ENCODE assay signal across 8 cellular contexts in the genomic region with DNA sequence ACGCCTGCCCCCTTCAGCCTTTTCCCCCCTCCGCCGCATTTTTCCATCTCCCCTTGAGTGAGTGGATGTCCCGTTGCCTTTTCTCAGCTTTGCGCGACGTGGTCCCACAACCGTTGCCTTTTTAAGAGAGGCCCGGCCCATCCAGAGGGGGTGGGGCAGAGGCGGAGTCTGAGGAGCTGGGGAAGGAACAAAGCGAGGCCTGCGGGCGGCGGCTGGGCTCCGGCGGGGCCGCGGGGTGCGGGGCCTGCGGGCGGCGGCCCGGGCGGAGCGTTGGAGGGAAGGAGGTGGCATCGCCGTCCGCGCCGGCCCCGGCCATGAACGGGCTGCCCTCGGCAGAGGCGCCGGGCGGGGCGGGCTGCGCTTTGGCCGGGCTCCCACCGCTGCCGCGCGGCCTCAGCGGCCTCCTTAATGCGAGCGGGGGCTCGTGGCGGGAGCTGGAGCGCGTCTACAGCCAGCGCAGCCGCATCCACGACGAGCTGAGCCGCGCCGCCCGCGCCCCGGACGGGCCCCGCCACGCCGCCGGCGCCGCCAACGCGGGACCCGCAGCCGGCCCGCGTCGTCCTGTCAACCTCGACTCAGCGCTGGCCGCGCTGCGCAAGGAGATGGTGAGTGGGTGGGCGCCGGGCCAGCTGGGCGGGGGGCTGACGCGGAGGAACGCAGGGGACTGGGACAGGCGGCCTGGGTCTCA. TPM values are rescaled to one million over a fixed set of nuclear protein-coding genes. Genes with fewer than 3 reads are reported as not detected.
DNase-seq lines count a peak whose midpoint lies in the region; ATAC-seq and TF ChIP-seq lines count a peak whose summit lies in the region.

A gene (plus strand): TSS at position 183 of the 688 bp plus-strand sequence. CDS start 132 bp downstream, at position 315.

- DNase-seq in Calu3 (peak; percentile 91), Kasumi-1 (lab: John Stamatoyannopoulos, UW) (peak; percentile 79 to 82), foreskin melanocyte (peak; percentile 72), stromal cell of bone marrow (ENCODE audit: low read depth) (peak; percentile 78)
- peak; percentile 94 for DNase-seq in activated naive CD4-positive, alpha-beta T cell treated with anti-CD3 and anti-CD28 coated beads for 36 hours

- peaks cover 13% of the 10 kb centered on the region for H3K36me3 ChIP-seq in neuron (ENCODE audit: insufficient read depth, low read length)

- H3K4me1 ChIP-seq in neuron (ENCODE audit: insufficient read depth, low read length), result peaks cover 51% of the 10 kb centered on the region

- H3K4me3 Mint-ChIP-seq in Calu3 (ENCODE audit: low read depth, unreplicated experiment), result peak within 1 kb of the TSS; percentile 79
- H3K4me3 Mint-ChIP-seq in activated naive CD4-positive, alpha-beta T cell treated with anti-CD3 and anti-CD28 coated beads for 36 hours, result peak within 1 kb of the TSS; percentile 87

- no peaks in the 10 kb centered on the region for H3K9me3 Mint-ChIP-seq in Calu3 (ENCODE audit: low read depth, unreplicated experiment)
- no peaks in the 10 kb centered on the region for H3K9me3 Mint-ChIP-seq in activated naive CD4-positive, alpha-beta T cell treated with anti-CD3 and anti-CD28 coated beads for 36 hours

- ATAC-seq in SK-N-SH treated with all-trans-retinoic acid at 6 μM for 48 hours (peak; percentile 13), GM18858 (IDR thresholded peaks at IDR 0.05; ENCODE audit: unreplicated experiment) (no peak)

- no TSS peak for BruUV-seq in Calu3 (replicated peaks; lab: Mats Ljungman, UMichigan)

- intact Hi-C loops in Calu3 (cut with micrococcal nuclease; ENCODE audit: unreplicated experiment), result no loop called here
- intact Hi-C loops in activated naive CD4-positive, alpha-beta T cell treated with anti-CD3 and anti-CD28 coated beads for 36 hours (cut with micrococcal nuclease), result loop anchor here (5.0 kb wide), 4 partner anchors 205 to 715 kb away; a partner anchor contains a TSS

- H2AFZ ChIP-seq in neuron (ENCODE audit: low read depth, low read length), result no peak within 1 kb of the TSS

- H3K9me3 ChIP-seq in neuron (ENCODE audit: low read length), result no peaks in the 10 kb centered on the region

- TF ChIP-seq CTCF in Calu3 (IDR thresholded peaks at IDR 0.05; ENCODE audit: unreplicated experiment), result peak; percentile 4

- H3K36me3 Mint-ChIP-seq in Calu3 (ENCODE audit: insufficient read depth, unreplicated experiment), result peaks cover 94% of the 10 kb centered on the region
- H3K36me3 Mint-ChIP-seq in activated naive CD4-positive, alpha-beta T cell treated with anti-CD3 and anti-CD28 coated beads for 36 hours (ENCODE audit: low read depth), result peaks cover 19% of the 10 kb centered on the region

- CTCF ChIA-PET in Calu3 (lab: Charles Lee), result interaction anchor here (0.6 to 4.0 kb wide), 9 partner anchors 12 to 77 kb away, joined by 3 to 39 read pairs (median 4); a partner anchor contains a TSS
- CTCF ChIA-PET in activated naive CD4-positive, alpha-beta T cell treated with anti-CD3 and anti-CD28 coated beads for 36 hours (lab: Charles Lee), result interaction anchor here (0.7 to 6.0 kb wide), 12 partner anchors 12 to 154 kb away, joined by 3 to 86 read pairs (median 5); a partner anchor contains a TSS

- peak within 1 kb of the TSS; percentile 88 for H3K27ac Mint-ChIP-seq in Calu3 (ENCODE audit: unreplicated experiment)
- H3K27ac Mint-ChIP-seq in activated naive CD4-positive, alpha-beta T cell treated with anti-CD3 and anti-CD28 coated beads for 36 hours, result peak within 1 kb of the TSS; percentile 91

- H3K4me3 ChIP-seq in neuron (ENCODE audit: low read length), result peak within 1 kb of the TSS; percentile 73

- no peaks in the 10 kb centered on the region for H3K27me3 ChIP-seq in neuron (ENCODE audit: insufficient read depth, low read length)

- no peaks in the 10 kb centered on the region for H3K27me3 Mint-ChIP-seq in Calu3 (ENCODE audit: unreplicated experiment)
- H3K27me3 Mint-ChIP-seq in activated naive CD4-positive, alpha-beta T cell treated with anti-CD3 and anti-CD28 coated beads for 36 hours (ENCODE audit: low read depth), result no peaks in the 10 kb centered on the region

- H3K4me1 Mint-ChIP-seq in Calu3 (ENCODE audit: low read depth, unreplicated experiment), result peaks cover 46% of the 10 kb centered on the region
- peaks cover 55% of the 10 kb centered on the region for H3K4me1 Mint-ChIP-seq in activated naive CD4-positive, alpha-beta T cell treated with anti-CD3 and anti-CD28 coated beads for 36 hours (ENCODE audit: low read depth)

TF ChIP-seq in SK-N-SH treated with all-trans-retinoic acid at 6 μM for 48 hours, 23 proteins besides CTCF, POLR2A, EP300 and RAD21:
- no peak for TF ChIP-seq ZNF565 (CRISPR knock-in tag; conservative IDR thresholded peaks at IDR 0.05; ENCODE audit: low read depth)
- TF ChIP-seq, protein P1, sequence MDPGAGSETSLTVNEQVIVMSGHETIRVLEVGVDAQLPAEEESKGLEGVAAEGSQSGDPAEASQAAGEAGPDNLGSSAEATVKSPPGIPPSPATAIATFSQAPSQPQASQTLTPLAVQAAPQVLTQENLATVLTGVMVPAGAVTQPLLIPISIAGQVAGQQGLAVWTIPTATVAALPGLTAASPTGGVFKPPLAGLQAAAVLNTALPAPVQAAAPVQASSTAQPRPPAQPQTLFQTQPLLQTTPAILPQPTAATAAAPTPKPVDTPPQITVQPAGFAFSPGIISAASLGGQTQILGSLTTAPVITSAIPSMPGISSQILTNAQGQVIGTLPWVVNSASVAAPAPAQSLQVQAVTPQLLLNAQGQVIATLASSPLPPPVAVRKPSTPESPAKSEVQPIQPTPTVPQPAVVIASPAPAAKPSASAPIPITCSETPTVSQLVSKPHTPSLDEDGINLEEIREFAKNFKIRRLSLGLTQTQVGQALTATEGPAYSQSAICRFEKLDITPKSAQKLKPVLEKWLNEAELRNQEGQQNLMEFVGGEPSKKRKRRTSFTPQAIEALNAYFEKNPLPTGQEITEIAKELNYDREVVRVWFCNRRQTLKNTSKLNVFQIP (CRISPR knock-in tag; IDR thresholded peaks at IDR 0.05; ENCODE audit: borderline replicate concordance, low read depth), result no peak
- TF ChIP-seq BACH2 (CRISPR knock-in tag; IDR thresholded peaks at IDR 0.05; ENCODE audit: borderline replicate concordance), result no peak

RNA-seq across cellular contexts. Expression of the gene that starts here (rescaled TPM):
- total RNA-seq in Calu3 (2022), result 29.8 and 30.6 TPM in 2 replicates
- 10 to 100 TPM; 12.4 to 12.8 TPM for total RNA-seq in activated naive CD4-positive, alpha-beta T cell treated with anti-CD3 and anti-CD28 coated beads for 36 hours
